ENCODE assay signal across 26 cellular contexts in the genomic region with DNA sequence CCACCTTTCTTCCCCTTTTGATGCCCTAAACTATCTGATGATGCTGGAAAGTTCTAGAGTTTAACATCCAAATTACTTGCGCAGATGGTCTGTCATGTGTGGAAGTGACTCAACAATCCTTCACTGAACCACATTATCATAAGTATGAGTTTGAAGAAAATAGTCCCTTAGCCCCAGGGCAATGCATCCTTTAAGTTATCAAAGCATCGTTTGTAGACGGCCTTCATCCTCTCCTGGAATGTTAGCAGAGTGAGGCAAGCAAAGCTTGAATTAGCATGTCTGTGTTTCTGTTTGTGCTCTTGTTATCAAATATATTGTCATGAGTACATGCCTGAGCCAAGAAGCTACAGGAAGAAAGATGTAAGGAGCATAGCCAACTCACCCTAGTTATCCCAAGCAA.
"Had no signal": no experiment of that assay in that cellular context is flagged by ENCODE, and none has a peak within 500 bp of the region (broad histone marks: within the 10 kb centered on the region; RNA-seq: fewer than 3 reads in every experiment).

No MANE protein-coding gene starts in this region.

- H3K27me3 ChIP-seq: left lung, ovary, stomach, testis, thyroid gland, transverse colon, upper lobe of left lung, vagina had no signal

- DNase-seq: islet precursor cell; left colon; left lung; mesendoderm; naive B cell; natural killer cell; ovary; retina; right cardiac atrium; stimulated activated CD4-positive, alpha-beta T cell treated with anti-CD3 and anti-CD28 coated beads, Interleukin-12 subunit alpha, Interleukin-12 subunit beta, amount 100 ng/mL, for 4 hours; stimulated activated CD4-positive, alpha-beta T cell treated with anti-CD3 and anti-CD28 coated beads, Interleukin-15, amount 100 ng/mL, for 24 hours; stimulated activated CD4-positive, alpha-beta T cell treated with anti-CD3 and anti-CD28 coated beads, Interleukin-2, amount 100 ng/mL, for 24 hours; stimulated activated CD4-positive, alpha-beta T cell treated with anti-CD3 and anti-CD28 coated beads, Interleukin-4, amount 100 ng/mL, for 1 hour; stimulated activated naive B cell treated with anti-CD40 and anti-IgM and Interleukin-4, amounts not matched to agents 10 μg/mL and 1 μg/mL and 100 μg/mL, for 72 hours; stimulated activated naive CD8-positive, alpha-beta T cell treated with anti-CD3 and anti-CD28 coated beads, Interleukin-15, Interleukin-2, amounts not matched to agents 100 U/mL and 50 U/mL, for 24 hours; stomach; testis; thyroid gland; transverse colon; upper lobe of left lung had no signal

- H3K27ac Mint-ChIP-seq: mesothelial cell of epicardium; naive B cell; natural killer cell; progenitor cell of endocrine pancreas; stimulated activated naive B cell treated with anti-CD40 and anti-IgM and Interleukin-4, amounts not matched to agents 10 μg/mL and 1 μg/mL and 100 μg/mL, for 72 hours had no signal

- H3K9me3 Mint-ChIP-seq: natural killer cell had no signal

- H3K4me3 ChIP-seq: left lung, lung, ovary, skin epidermis, stomach, testis, thyroid gland, transverse colon, upper lobe of left lung, vagina had no signal

- H3K4me1 ChIP-seq: left lung, stomach, testis, thyroid gland, transverse colon, upper lobe of left lung, vagina had no signal

- H3K27me3 Mint-ChIP-seq: progenitor cell of endocrine pancreas had no signal

- H3K27ac ChIP-seq: left lung, ovary, skin epidermis, stomach, testis, thyroid gland, transverse colon, upper lobe of left lung, vagina had no signal

- ATAC-seq: left colon; left lung; natural killer cell; right cardiac atrium; sciatic nerve; stimulated activated naive B cell treated with anti-CD40 and anti-IgM and Interleukin-4, amounts not matched to agents 10 μg/mL and 1 μg/mL and 100 μg/mL, for 72 hours; stimulated activated naive CD8-positive, alpha-beta T cell treated with anti-CD3 and anti-CD28 coated beads, Interleukin-15, Interleukin-2, amounts not matched to agents 100 U/mL and 50 U/mL, for 24 hours had no signal

- H3K9me3 ChIP-seq: left lung, ovary, stomach, testis, thyroid gland, transverse colon, upper lobe of left lung, vagina had no signal

- H3K36me3 Mint-ChIP-seq: mesothelial cell of epicardium; naive B cell; natural killer cell; stimulated activated naive B cell treated with anti-CD40 and anti-IgM and Interleukin-4, amounts not matched to agents 10 μg/mL and 1 μg/mL and 100 μg/mL, for 72 hours had no signal

- H3K4me1 Mint-ChIP-seq: mesothelial cell of epicardium, naive B cell, natural killer cell had no signal

- H3K36me3 ChIP-seq: left lung, ovary, stomach, thyroid gland, transverse colon, upper lobe of left lung, vagina had no signal

- H3K4me3 Mint-ChIP-seq: mesothelial cell of epicardium; naive B cell; natural killer cell; stimulated activated naive B cell treated with anti-CD40 and anti-IgM and Interleukin-4, amounts not matched to agents 10 μg/mL and 1 μg/mL and 100 μg/mL, for 72 hours had no signal
